32 cellular contexts compared by ENCODE assay signal in the genomic region with DNA sequence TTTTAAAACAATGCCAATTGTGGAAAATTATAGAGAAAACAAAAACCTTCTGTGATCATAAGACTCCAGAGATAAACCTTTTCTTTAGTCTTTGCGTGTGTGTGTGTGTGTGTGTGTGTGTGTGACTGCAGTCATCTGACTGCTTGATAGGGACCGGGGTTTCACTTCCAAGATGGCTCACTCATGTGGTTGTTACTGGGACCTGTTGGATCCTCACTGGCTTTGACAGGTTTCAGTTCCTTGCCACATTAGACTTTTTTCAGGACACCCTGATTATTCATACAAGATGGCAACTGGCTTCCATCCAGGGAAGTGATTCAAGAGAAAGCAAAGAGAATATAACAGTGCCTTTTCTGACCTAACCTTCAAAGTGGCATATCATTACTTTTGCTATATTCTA.
"Had no signal": no experiment of that assay in that cellular context is flagged by ENCODE, and none has a peak within 500 bp of the region (broad histone marks: within the 10 kb centered on the region; RNA-seq: fewer than 3 reads in every experiment).

No MANE protein-coding gene starts in this region.

- H3K27me3 Mint-ChIP-seq: activated naive CD8-positive, alpha-beta T cell treated with anti-CD3 and anti-CD28 coated beads, Interleukin-2, amount 50 U/mL, for 24 hours had no signal

- H3K36me3 ChIP-seq: SJSA1 had no signal

- DNase-seq: activated B cell treated with CpG ODN at 0.5 μM for 24 hours; activated CD4-positive, alpha-beta memory T cell treated with anti-CD3 and anti-CD28 coated beads for 36 hours; activated CD4-positive, alpha-beta T cell treated with anti-CD3 and anti-CD28 coated beads for 4 hours; activated CD4-positive, alpha-beta T cell treated with anti-CD3 and anti-CD28 coated beads, Interleukin-2, amount 50 U/mL, for 1 hour; activated CD4-positive, CD25-positive, alpha-beta regulatory T cell treated with anti-CD3 and anti-CD28 coated beads, Interleukin-2, amount 50 U/mL, for 72 hours; activated CD8-positive, alpha-beta memory T cell treated with anti-CD3 and anti-CD28 coated beads, Interleukin-2, amount 50 U/mL, for 4 hours; activated effector memory CD4-positive, alpha-beta T cell treated with Interleukin-2 at 50 U/mL for 16 hours; activated naive CD4-positive, alpha-beta T cell treated with anti-CD3 and anti-CD28 coated beads, Interleukin-2, amount 10 ng/mL, durations not matched to agents 7 days and 5 days; activated naive CD8-positive, alpha-beta T cell treated with anti-CD3 and anti-CD28 coated beads, Interleukin-2, amount 50 U/mL, for 24 hours; activated T-cell treated with anti-CD3 and anti-CD28 coated beads for 4 hours; activated T-cell treated with anti-CD3 and anti-CD28 coated beads, Interleukin-2, amount 50 U/mL, for 4 hours; anterior cingulate cortex; central memory CD4-positive, alpha-beta T cell; NCI-H1092; NCI-H1436 treated with DMSO at 0.1 percent for 48 hours; NCI-H1694 treated with DMSO at 0.1 percent for 48 hours; NCI-H2029; NCI-H510A; NCI-H526; NCI-H748 treated with DMSO at 0.1 percent for 48 hours; OCI-M1; SHP77; SK-N-SH had no signal

- H3K27ac Mint-ChIP-seq: activated B cell treated with CpG ODN at 0.5 μM for 24 hours; activated CD4-positive, alpha-beta memory T cell treated with anti-CD3 and anti-CD28 coated beads for 36 hours; activated naive CD4-positive, alpha-beta T cell treated with anti-CD3 and anti-CD28 coated beads, Interleukin-2, amount 10 ng/mL, durations not matched to agents 7 days and 5 days; activated naive CD8-positive, alpha-beta T cell; activated naive CD8-positive, alpha-beta T cell treated with anti-CD3 and anti-CD28 coated beads, Interleukin-2, amount 50 U/mL, for 24 hours; activated T-helper 1 cell treated with anti-CD3 and anti-CD28 coated beads, Interleukin-12 subunit alpha, Interleukin-12 subunit beta, Interleukin-2, Interleukin-4 antibody, amounts not matched to agents 30 ng/mL and 10 ng/mL and 1 ng/mL, durations not matched to agents 14 hours and 24 hours and 36 hours; brain; T-helper 1 cell treated with Interleukin-12 subunit alpha and Interleukin-12 subunit beta and Interleukin-4 antibody, amounts not matched to agents 30 μg/mL and 1 μg/mL, for 36 hours; T-helper 2 cell treated with Interferon-gamma antibody and Interleukin-4, amounts not matched to agents 5 μg/mL and 100 μg/mL, for 36 hours had no signal

- H3K9me3 ChIP-seq: SJSA1, SK-N-SH had no signal

- H3K27me3 ChIP-seq: SJSA1 had no signal

- H3K9me3 Mint-ChIP-seq: activated naive CD4-positive, alpha-beta T cell treated with anti-CD3 and anti-CD28 coated beads, Interleukin-2, amount 10 ng/mL, durations not matched to agents 7 days and 5 days; activated T-helper 1 cell treated with anti-CD3 and anti-CD28 coated beads, Interleukin-12 subunit alpha, Interleukin-12 subunit beta, Interleukin-2, Interleukin-4 antibody, amounts not matched to agents 30 ng/mL and 10 ng/mL and 1 ng/mL, durations not matched to agents 14 hours and 24 hours and 36 hours; T-helper 1 cell treated with Interleukin-12 subunit alpha and Interleukin-12 subunit beta and Interleukin-4 antibody, amounts not matched to agents 30 μg/mL and 1 μg/mL, for 36 hours; T-helper 2 cell treated with Interferon-gamma antibody and Interleukin-4, amounts not matched to agents 5 μg/mL and 100 μg/mL, for 36 hours had no signal

- ATAC-seq: activated naive CD8-positive, alpha-beta T cell treated with anti-CD3 and anti-CD28 coated beads, Interleukin-2, amount 50 U/mL, for 24 hours; activated T-cell treated with anti-CD3 and anti-CD28 coated beads, Interleukin-2, amount 50 U/mL, for 4 hours; Panc1 had no signal

- H3K4me3 ChIP-seq: SJSA1 had no signal

- H3K4me2 ChIP-seq: KMS-11, SK-N-SH had no signal

- H3K36me3 Mint-ChIP-seq: activated naive CD4-positive, alpha-beta T cell treated with anti-CD3 and anti-CD28 coated beads, Interleukin-2, amount 10 ng/mL, durations not matched to agents 7 days and 5 days; brain had no signal

- H3K9ac ChIP-seq: KMS-11, SK-N-SH had no signal

- H3K27ac ChIP-seq: KMS-11, SJSA1, VCaP had no signal

- H3K4me1 Mint-ChIP-seq: activated B cell treated with CpG ODN at 0.5 μM for 24 hours; activated naive CD8-positive, alpha-beta T cell treated with anti-CD3 and anti-CD28 coated beads, Interleukin-2, amount 50 U/mL, for 24 hours; brain had no signal

- H3K4me1 ChIP-seq: SJSA1 had no signal

- H3K4me3 Mint-ChIP-seq: activated B cell treated with CpG ODN at 0.5 μM for 24 hours; activated CD4-positive, alpha-beta memory T cell treated with anti-CD3 and anti-CD28 coated beads for 36 hours; activated naive CD4-positive, alpha-beta T cell treated with anti-CD3 and anti-CD28 coated beads, Interleukin-2, amount 10 ng/mL, durations not matched to agents 7 days and 5 days; activated naive CD8-positive, alpha-beta T cell; activated naive CD8-positive, alpha-beta T cell treated with anti-CD3 and anti-CD28 coated beads, Interleukin-2, amount 50 U/mL, for 24 hours; activated T-cell treated with anti-CD3 and anti-CD28 coated beads, Interleukin-2, amount 50 U/mL, for 4 hours; activated T-helper 1 cell treated with anti-CD3 and anti-CD28 coated beads, Interleukin-12 subunit alpha, Interleukin-12 subunit beta, Interleukin-2, Interleukin-4 antibody, amounts not matched to agents 30 ng/mL and 10 ng/mL and 1 ng/mL, durations not matched to agents 14 hours and 24 hours and 36 hours; brain; T-helper 1 cell treated with Interleukin-12 subunit alpha and Interleukin-12 subunit beta and Interleukin-4 antibody, amounts not matched to agents 30 μg/mL and 1 μg/mL, for 36 hours; T-helper 2 cell treated with Interferon-gamma antibody and Interleukin-4, amounts not matched to agents 5 μg/mL and 100 μg/mL, for 36 hours had no signal
